In the genomic region with DNA sequence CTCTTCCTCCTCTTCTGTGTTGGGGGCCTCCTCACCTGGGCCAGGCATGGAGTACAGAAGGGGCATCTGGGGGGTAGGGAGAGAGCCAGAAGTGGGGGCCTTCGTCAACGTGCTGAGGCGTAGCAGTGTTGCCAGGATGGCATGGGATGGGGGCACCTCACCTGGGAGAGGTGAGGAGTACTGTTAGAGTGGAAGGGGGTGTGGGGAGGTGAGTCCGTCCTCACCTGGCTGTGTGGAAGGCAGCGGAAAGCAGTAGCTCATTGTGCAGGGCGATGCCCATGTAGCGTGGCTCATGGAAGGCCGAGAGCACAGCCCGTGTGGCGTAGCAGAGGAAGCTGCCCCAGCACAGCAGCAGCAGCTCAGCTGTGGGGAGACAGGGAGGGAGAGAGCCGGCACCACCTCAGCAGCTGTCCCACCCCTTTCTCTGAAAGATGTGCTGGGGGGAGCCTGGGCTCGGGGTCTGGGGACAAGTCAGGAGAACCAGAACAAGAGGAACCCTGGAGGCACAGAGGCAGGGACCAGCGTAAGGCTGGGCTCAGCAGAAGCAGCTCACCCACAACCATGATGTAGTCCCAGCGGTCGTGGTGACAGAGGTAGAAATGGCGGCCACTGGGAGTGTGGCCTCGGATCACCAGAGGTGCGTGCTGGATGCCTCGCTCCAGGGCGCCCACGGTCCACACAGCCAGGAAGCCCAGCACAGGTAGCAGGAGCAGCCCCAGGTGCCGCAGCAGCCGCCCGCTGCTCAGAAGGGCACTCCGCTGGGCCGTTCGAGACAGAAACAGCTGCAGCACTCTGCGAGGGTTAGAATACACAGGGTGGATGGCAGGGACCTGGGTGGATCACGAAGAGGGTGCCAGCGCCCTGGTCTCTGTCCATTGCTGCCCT, we compare ENCODE assay signal across 14 cellular contexts. TPM values are rescaled to one million over a fixed set of nuclear protein-coding genes. Genes with fewer than 3 reads are reported as not detected.
A peak's percentile ranks its signal among the peaks of the same experiment; 100 is the strongest.
DNase-seq lines count a peak whose midpoint lies in the region; ATAC-seq, FAIRE-seq and TF ChIP-seq lines count a peak whose summit lies in the region.
"Had no signal": no experiment of that assay in that cellular context is flagged by ENCODE, and none has a peak within 500 bp of the region (broad histone marks: within the 10 kb centered on the region; RNA-seq: fewer than 3 reads in every experiment).

No MANE protein-coding gene starts in this region.

- H3K36me3 Mint-ChIP-seq in GM23338 (ENCODE audit: low read depth) (no peaks in the 10 kb centered on the region; the same call in 2 of the 3 replicates), chondrocyte (ENCODE audit: low read depth) (no peaks in the 10 kb centered on the region)
- H3K36me3 Mint-ChIP-seq: CD4-positive, CD25-positive, alpha-beta regulatory T cell had no signal

- TF ChIP-seq EP300 in upper lobe of left lung (IDR thresholded peaks at IDR 0.05), result no peak
- TF ChIP-seq EP300 in ovary (IDR thresholded peaks at IDR 0.05), result no peak

- H3K27me3 ChIP-seq in GM23338 (ENCODE audit: insufficient read depth), result no peaks in the 10 kb centered on the region
- no peaks in the 10 kb centered on the region for H3K27me3 ChIP-seq in upper lobe of left lung
- H3K27me3 ChIP-seq in ovary, result no peaks in the 10 kb centered on the region
- H3K27me3 ChIP-seq: BLaER1 had no signal

- H3K27ac Mint-ChIP-seq in GM23338, result 0 out of 2 replicates have a peak overlapping the region, but pooled peaks have one; percentile 21
- no peak overlapping the region for H3K27ac Mint-ChIP-seq in chondrocyte (ENCODE audit: unreplicated experiment)
- H3K27ac Mint-ChIP-seq: CD4-positive, CD25-positive, alpha-beta regulatory T cell had no signal

- no peaks in the 10 kb centered on the region for H3K36me3 ChIP-seq in GM23338 (ENCODE audit: insufficient read depth)
- H3K36me3 ChIP-seq in kidney (ENCODE audit: control insufficient read depth in 1 of 2, insufficient read depth in 2 of 2, low read length in 2 of 2), result no peaks in the 10 kb centered on the region
- H3K36me3 ChIP-seq in upper lobe of left lung, result no peaks in the 10 kb centered on the region
- no peaks in the 10 kb centered on the region for H3K36me3 ChIP-seq in ovary
- H3K36me3 ChIP-seq: BLaER1 had no signal

- H3K27ac ChIP-seq in GM23338 (ENCODE audit: low read depth) (no peak overlapping the region), kidney (ENCODE audit: low read depth in 2 of 2, low read length in 2 of 2) (no peak overlapping the region), upper lobe of left lung (no peak overlapping the region), ovary (no peak overlapping the region)
- H3K27ac ChIP-seq: A549, BLaER1, HL-60 had no signal

- H3K27me3 Mint-ChIP-seq in GM23338 (ENCODE audit: insufficient read depth, low read depth, poor library complexity), result peaks cover 12% of the 10 kb centered on the region
- H3K27me3 Mint-ChIP-seq in chondrocyte (ENCODE audit: low read depth), result peaks cover 17% of the 10 kb centered on the region

- 83 to 88% methylated on average over 23 to 25 of the region's 30 CpGs for WGBS in upper lobe of left lung, 2 donors
- 82 to 88% (median 83%) methylated on average over 30 of the region's 30 CpGs for WGBS in ovary, 3 donors

- DNase-seq in GM23338 (ENCODE audit: low spot score) (no peak), chondrocyte (ENCODE audit: low spot score) (peak; percentile 68), kidney (peak; percentile 60), upper lobe of left lung (peak; percentile 15 to 80), ovary (no peak), mesenteric fat pad (ENCODE audit: low spot score) (no peak)
- DNase-seq: CD4-positive, CD25-positive, alpha-beta regulatory T cell; DMS53; H7 had no signal

- H3K9me3 Mint-ChIP-seq in GM23338 (no peaks in the 10 kb centered on the region), chondrocyte (ENCODE audit: low read depth) (no peaks in the 10 kb centered on the region)

- H3F3A ChIP-seq in GM23338 (replicated peaks; ENCODE audit: low read depth), result no peaks in the 10 kb centered on the region

- H3K4me3 ChIP-seq in GM23338, result no peak overlapping the region
- no peak overlapping the region for H3K4me3 ChIP-seq in kidney (ENCODE audit: low read length in 2 of 2)
- no peak overlapping the region for H3K4me3 ChIP-seq in upper lobe of left lung
- H3K4me3 ChIP-seq in ovary, result no peak overlapping the region
- H3K4me3 ChIP-seq: A549, BLaER1, K562 had no signal

- FAIRE-seq in kidney (lab: Jason Lieb, UNC), result no peak
- FAIRE-seq: A549, K562 had no signal

- H3K4me1 ChIP-seq in GM23338 (ENCODE audit: insufficient read depth), result no peaks in the 10 kb centered on the region
- H3K4me1 ChIP-seq in kidney (ENCODE audit: control insufficient read depth in 1 of 2, insufficient read depth in 1 of 2, low read depth in 1 of 2, low read length in 2 of 2), result no peaks in the 10 kb centered on the region
- no peaks in the 10 kb centered on the region for H3K4me1 ChIP-seq in upper lobe of left lung
- no peaks in the 10 kb centered on the region for H3K4me1 ChIP-seq in ovary (ENCODE audit: insufficient read depth)
- H3K4me1 ChIP-seq: A549 had no signal

- no peaks in the 10 kb centered on the region for H3K9me2 ChIP-seq in GM23338 (ENCODE audit: insufficient read depth)

- 0 out of 2 replicates have a peak overlapping the region, but pooled peaks have one; percentile 72 for H2AFZ ChIP-seq in GM23338

- ATAC-seq in GM23338, result no peak
- ATAC-seq in upper lobe of left lung (ENCODE audit: low FRiP score in 2 of 2), result no peak

- H3K4me3 Mint-ChIP-seq in GM23338 (no peak overlapping the region), chondrocyte (ENCODE audit: unreplicated experiment) (no peak overlapping the region)
- H3K4me3 Mint-ChIP-seq: CD4-positive, CD25-positive, alpha-beta regulatory T cell had no signal

- H3K4me1 Mint-ChIP-seq in GM23338 (peaks cover 28% of the 10 kb centered on the region), chondrocyte (ENCODE audit: low read depth) (no peaks in the 10 kb centered on the region)
- H3K4me1 Mint-ChIP-seq: CD4-positive, CD25-positive, alpha-beta regulatory T cell had no signal

- TF ChIP-seq POLR2A in upper lobe of left lung (IDR thresholded peaks at IDR 0.05) (no peak), ovary (IDR thresholded peaks at IDR 0.05) (no peak)

- H3K9me3 ChIP-seq in kidney (ENCODE audit: control insufficient read depth in 1 of 2, low read length in 2 of 2), result no peaks in the 10 kb centered on the region
- H3K9me3 ChIP-seq in upper lobe of left lung, result no peaks in the 10 kb centered on the region
- no peaks in the 10 kb centered on the region for H3K9me3 ChIP-seq in ovary
- H3K9me3 ChIP-seq: A549, BLaER1 had no signal

- no peak overlapping the region for H3K4me2 ChIP-seq in GM23338
- H3K4me2 ChIP-seq: A549, BLaER1 had no signal

- intact Hi-C loops in kidney (cut with DNase I) (no loop called here), ovary (cut with DNase I) (no loop called here)

- TF ChIP-seq CTCF in GM23338 (conservative IDR thresholded peaks at IDR 0.05; ENCODE audit: low read depth in 2 of 2), result no peak
- no peak for TF ChIP-seq CTCF in chondrocyte (IDR thresholded peaks at IDR 0.05)
- TF ChIP-seq CTCF in kidney (IDR thresholded peaks at IDR 0.05; ENCODE audit: borderline replicate concordance, extremely low read depth, insufficient read depth), result no peak
- TF ChIP-seq CTCF in upper lobe of left lung (IDR thresholded peaks at IDR 0.05), result no peak
- no peak for TF ChIP-seq CTCF in ovary (IDR thresholded peaks at IDR 0.05)

- H3K9ac ChIP-seq in kidney (ENCODE audit: low read length in 2 of 2), result no peak overlapping the region
- H3K9ac ChIP-seq: BLaER1 had no signal

- no peaks in the 10 kb centered on the region for H4K20me1 ChIP-seq in GM23338 (replicated peaks; ENCODE audit: insufficient read depth)
- H4K20me1 ChIP-seq: BLaER1 had no signal

- H3K79me2 ChIP-seq in GM23338 (replicated peaks; ENCODE audit: insufficient read depth), result no peaks in the 10 kb centered on the region

TF ChIP-seq in GM23338, 12 proteins besides CTCF, POLR2A, EP300 and RAD21:
- TF ChIP-seq, protein P1, sequence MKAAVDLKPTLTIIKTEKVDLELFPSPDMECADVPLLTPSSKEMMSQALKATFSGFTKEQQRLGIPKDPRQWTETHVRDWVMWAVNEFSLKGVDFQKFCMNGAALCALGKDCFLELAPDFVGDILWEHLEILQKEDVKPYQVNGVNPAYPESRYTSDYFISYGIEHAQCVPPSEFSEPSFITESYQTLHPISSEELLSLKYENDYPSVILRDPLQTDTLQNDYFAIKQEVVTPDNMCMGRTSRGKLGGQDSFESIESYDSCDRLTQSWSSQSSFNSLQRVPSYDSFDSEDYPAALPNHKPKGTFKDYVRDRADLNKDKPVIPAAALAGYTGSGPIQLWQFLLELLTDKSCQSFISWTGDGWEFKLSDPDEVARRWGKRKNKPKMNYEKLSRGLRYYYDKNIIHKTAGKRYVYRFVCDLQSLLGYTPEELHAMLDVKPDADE (IDR thresholded peaks at IDR 0.05), result no peak
TF ChIP-seq in GM23338: peak in this region for 0.

RNA-seq across cellular contexts. Expression of a gene that starts 9.0 kb away (rescaled TPM):
- total RNA-seq in GM23338 (2014; rRNA removed; shearing (Covaris generic)), result 0.03 and 0.04 TPM in 2 replicates
- 0.03 TPM in 2 replicates for polyA plus RNA-seq in GM23338 (2016; fragmentation: Nextera tagmentation; extraction: Ambion mirVana)
- 0.56 TPM in 1 of 3 replicates, not detected in the others for total RNA-seq in chondrocyte
- total RNA-seq in kidney, result not detected
- polyA plus RNA-seq in kidney (ENCODE audit: insufficient read depth, low read depth, low replicate concordance), result not detected
- under 1 TPM in 5 of 6 donors, not detected in 1; under 0.01 to 0.30 (median 0.09) TPM for total RNA-seq in upper lobe of left lung
- total RNA-seq in ovary, result under 1 TPM in 6 of 7 donors, not detected in 1; 0.05 to 0.15 (median 0.12) TPM
- under 1 TPM; 0.02 to 0.08 TPM for polyA plus RNA-seq in ovary
- not detected for total RNA-seq in mesenteric fat pad
- total RNA-seq: K562 had no signal
- polyA plus RNA-seq: AG04450; CD4-positive, CD25-positive, alpha-beta regulatory T cell; K562 had no signal

RNA-seq across cellular contexts. Expression of a gene that starts 16.9 kb away (rescaled TPM):
- 26.1 and 29.2 TPM in 2 replicates for total RNA-seq in GM23338 (2014; rRNA removed; shearing (Covaris generic))
- polyA plus RNA-seq in GM23338 (2016; fragmentation: Nextera tagmentation; extraction: Ambion mirVana) (5.0 and 5.1 TPM in 2 replicates), kidney (ENCODE audit: insufficient read depth, low read depth, low replicate concordance) (2.7 TPM), ovary (10 to 100 TPM in 1 of 2 donors, 1 to 10 TPM in 1; 8.9 to 11.2 TPM)
- total RNA-seq in chondrocyte (17.8 to 19.5 TPM (median 17.9 TPM) in 3 replicates), kidney (18.7 TPM), upper lobe of left lung (10 to 100 TPM; 17.5 to 40.4 (median 23.3) TPM), ovary (10 to 100 TPM; 12.8 to 23.8 (median 21.1) TPM), mesenteric fat pad (14.5 TPM)

RNA-seq across cellular contexts. Expression of a gene that starts 37.8 kb away (rescaled TPM):
- 63.9 and 65.7 TPM in 2 replicates for total RNA-seq in GM23338 (2014; rRNA removed; shearing (Covaris generic))
- 42.6 and 43.5 TPM in 2 replicates for polyA plus RNA-seq in GM23338 (2016; fragmentation: Nextera tagmentation; extraction: Ambion mirVana)
- total RNA-seq in chondrocyte, result 26.0 to 29.3 TPM (median 27.0 TPM) in 3 replicates
- total RNA-seq in kidney, result 28.0 TPM
- 45.9 TPM for polyA plus RNA-seq in kidney (ENCODE audit: insufficient read depth, low read depth, low replicate concordance)
- 10 to 100 TPM in 5 of 6 donors, 1 to 10 TPM in 1; 5.7 to 28.9 (median 25.2) TPM for total RNA-seq in upper lobe of left lung
- total RNA-seq in ovary, result 10 to 100 TPM; 24.5 to 40.8 (median 33.8) TPM
- polyA plus RNA-seq in ovary, result 10 to 100 TPM; 40.6 to 74.5 TPM
- 21.7 TPM for total RNA-seq in mesenteric fat pad

Comparison
In these comparisons a context has a peak if more than half of its experiments do, and no peak if none do; other contexts are left out.
1. DNase-seq: peak in chondrocyte (single experiment), kidney (single experiment) and upper lobe of left lung (2 of 2); none in GM23338 (single experiment), ovary (0 of 5) and mesenteric fat pad (single experiment).